8 cellular contexts compared by ENCODE assay signal in the genomic region with DNA sequence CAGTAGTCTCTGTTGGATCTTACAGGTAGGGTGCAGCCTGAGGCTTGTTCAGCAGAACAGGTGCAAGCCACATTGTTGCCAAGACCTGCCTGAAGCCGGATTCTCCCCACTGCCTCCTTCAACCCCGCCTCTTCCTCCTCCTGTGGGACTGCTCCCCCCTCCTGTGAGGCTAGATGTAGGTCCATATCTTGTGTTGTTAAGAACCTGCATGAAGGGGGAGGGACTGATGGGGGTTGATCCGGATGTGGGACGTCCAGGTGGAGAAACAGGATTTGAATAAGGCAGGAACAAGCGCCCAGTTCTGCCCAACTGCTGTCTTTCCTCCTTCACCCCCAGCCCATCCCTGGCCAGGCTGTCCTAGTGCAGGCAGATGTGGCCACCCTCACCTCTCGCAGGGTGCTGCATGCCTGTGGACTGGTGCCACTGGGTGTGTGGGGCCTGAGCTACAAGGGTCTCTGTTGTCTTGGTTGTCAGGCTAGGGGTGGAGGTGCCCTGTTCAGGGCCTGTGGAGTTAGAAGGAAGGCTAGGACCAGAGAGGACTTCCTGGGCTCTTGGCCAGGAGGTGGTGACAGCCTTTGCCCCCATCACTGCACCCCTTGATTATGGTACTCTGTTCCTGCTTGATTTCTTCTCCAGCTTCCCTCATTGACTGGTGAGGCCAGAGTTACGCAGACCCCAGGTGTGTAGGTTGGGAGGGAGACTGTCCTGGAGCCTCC. TPM values are rescaled to one million over a fixed set of nuclear protein-coding genes. Genes with fewer than 3 reads are reported as not detected.
DNase-seq lines count a peak whose midpoint lies in the region; ATAC-seq and TF ChIP-seq lines count a peak whose summit lies in the region.

No MANE protein-coding gene starts in this region.

- intact Hi-C loops in activated naive CD4-positive, alpha-beta T cell treated with anti-CD3 and anti-CD28 coated beads for 36 hours (cut with micrococcal nuclease): no loop called here

- DNase-seq in activated naive CD4-positive, alpha-beta T cell treated with anti-CD3 and anti-CD28 coated beads for 36 hours: peak; percentile 63
- DNase-seq in activated naive CD4-positive, alpha-beta T cell treated with anti-CD3 and anti-CD28 coated beads, Interleukin-2, amount 50 U/mL, for 16 hours: no peak
- DNase-seq in type B pancreatic cell (ENCODE audit: extremely low spot score, unreplicated experiment) (no peak), GOT3 (lab: John Stamatoyannopoulos, UW) (no peak), RKO (ENCODE audit: low spot score) (no peak)

- TF ChIP-seq CTCF in type B pancreatic cell (conservative IDR thresholded peaks at IDR 0.05): no peak

- H3K27me3 ChIP-seq in layer of hippocampus (ENCODE audit: control insufficient read depth, insufficient read depth, low read length): no peaks in the 10 kb centered on the region

- CTCF ChIA-PET in activated naive CD4-positive, alpha-beta T cell treated with anti-CD3 and anti-CD28 coated beads for 36 hours (lab: Charles Lee): interaction anchor here (0.5 to 3.6 kb wide), 4 partner anchors 15 to 27 kb away, joined by 3 to 47 read pairs (median 3); no protein-coding TSS in a partner anchor

- H3K36me3 Mint-ChIP-seq in activated naive CD4-positive, alpha-beta T cell treated with anti-CD3 and anti-CD28 coated beads for 36 hours (ENCODE audit: low read depth): peaks cover 28% of the 10 kb centered on the region
- H3K36me3 Mint-ChIP-seq in activated naive CD4-positive, alpha-beta T cell treated with anti-CD3 and anti-CD28 coated beads, Interleukin-2, amount 50 U/mL, for 24 hours: no peaks in the 10 kb centered on the region
- H3K36me3 Mint-ChIP-seq in type B pancreatic cell: no peaks in the 10 kb centered on the region

- peak overlapping the region; percentile 84 for H3K27ac Mint-ChIP-seq in activated naive CD4-positive, alpha-beta T cell treated with anti-CD3 and anti-CD28 coated beads for 36 hours
- H3K27ac Mint-ChIP-seq in activated naive CD4-positive, alpha-beta T cell treated with anti-CD3 and anti-CD28 coated beads, Interleukin-2, amount 50 U/mL, for 24 hours: peak overlapping the region; percentile 95
- H3K27ac Mint-ChIP-seq in type B pancreatic cell: peak overlapping the region; percentile 97

- no peaks in the 10 kb centered on the region for H3K27me3 Mint-ChIP-seq in activated naive CD4-positive, alpha-beta T cell treated with anti-CD3 and anti-CD28 coated beads for 36 hours (ENCODE audit: low read depth)
- H3K27me3 Mint-ChIP-seq in activated naive CD4-positive, alpha-beta T cell treated with anti-CD3 and anti-CD28 coated beads, Interleukin-2, amount 50 U/mL, for 24 hours: no peaks in the 10 kb centered on the region
- peaks cover 17% of the 10 kb centered on the region for H3K27me3 Mint-ChIP-seq in type B pancreatic cell

- peak overlapping the region; percentile 95 for H3K27ac ChIP-seq in layer of hippocampus (ENCODE audit: low read depth, low read length)

- H3K4me1 Mint-ChIP-seq in activated naive CD4-positive, alpha-beta T cell treated with anti-CD3 and anti-CD28 coated beads for 36 hours (ENCODE audit: low read depth): peaks cover 43% of the 10 kb centered on the region
- H3K4me1 Mint-ChIP-seq in activated naive CD4-positive, alpha-beta T cell treated with anti-CD3 and anti-CD28 coated beads, Interleukin-2, amount 50 U/mL, for 24 hours: peaks cover 39% of the 10 kb centered on the region
- peaks cover 24% of the 10 kb centered on the region for H3K4me1 Mint-ChIP-seq in type B pancreatic cell (ENCODE audit: unreplicated experiment)

- no peaks in the 10 kb centered on the region for H3K9me3 Mint-ChIP-seq in activated naive CD4-positive, alpha-beta T cell treated with anti-CD3 and anti-CD28 coated beads for 36 hours
- H3K9me3 Mint-ChIP-seq in activated naive CD4-positive, alpha-beta T cell treated with anti-CD3 and anti-CD28 coated beads, Interleukin-2, amount 50 U/mL, for 24 hours: no peaks in the 10 kb centered on the region
- no peaks in the 10 kb centered on the region for H3K9me3 Mint-ChIP-seq in type B pancreatic cell

- no peak for ATAC-seq in HG02884 (IDR thresholded peaks at IDR 0.05; ENCODE audit: unreplicated experiment)

- peak overlapping the region; percentile 98 for H3K4me3 Mint-ChIP-seq in activated naive CD4-positive, alpha-beta T cell treated with anti-CD3 and anti-CD28 coated beads for 36 hours
- H3K4me3 Mint-ChIP-seq in activated naive CD4-positive, alpha-beta T cell treated with anti-CD3 and anti-CD28 coated beads, Interleukin-2, amount 50 U/mL, for 24 hours: peak overlapping the region; percentile 97
- H3K4me3 Mint-ChIP-seq in type B pancreatic cell: peak overlapping the region; percentile 92

RNA-seq across cellular contexts. Expression of gene NR4A1, which starts 1.4 kb away (rescaled TPM):
- total RNA-seq in activated naive CD4-positive, alpha-beta T cell treated with anti-CD3 and anti-CD28 coated beads for 36 hours: 10 to 100 TPM; 64.2 to 64.8 TPM
- 11.4 and 81.9 TPM in 2 replicates for total RNA-seq in type B pancreatic cell (ENCODE audit: low replicate concordance)

RNA-seq across cellular contexts. Expression of gene ATG101, which starts 17.1 kb away (rescaled TPM):
- total RNA-seq in activated naive CD4-positive, alpha-beta T cell treated with anti-CD3 and anti-CD28 coated beads for 36 hours: 10 to 100 TPM; 21.8 to 22.0 TPM
- total RNA-seq in type B pancreatic cell (ENCODE audit: low replicate concordance): 35.7 and 48.7 TPM in 2 replicates

RNA-seq across cellular contexts. Expression of gene SMIM41, which starts 26.9 kb away (rescaled TPM):
- not detected for total RNA-seq in activated naive CD4-positive, alpha-beta T cell treated with anti-CD3 and anti-CD28 coated beads for 36 hours
- total RNA-seq in type B pancreatic cell (ENCODE audit: low replicate concordance): not detected in 2 replicates

RNA-seq across cellular contexts. Expression of gene TAMALIN, which starts 45.9 kb away (rescaled TPM):
- 10 to 100 TPM; 14.7 to 14.8 TPM for total RNA-seq in activated naive CD4-positive, alpha-beta T cell treated with anti-CD3 and anti-CD28 coated beads for 36 hours
- 4.2 and 16.5 TPM in 2 replicates for total RNA-seq in type B pancreatic cell (ENCODE audit: low replicate concordance)
